Comparison of ENCODE assay signal across 12 cellular contexts in the genomic region with DNA sequence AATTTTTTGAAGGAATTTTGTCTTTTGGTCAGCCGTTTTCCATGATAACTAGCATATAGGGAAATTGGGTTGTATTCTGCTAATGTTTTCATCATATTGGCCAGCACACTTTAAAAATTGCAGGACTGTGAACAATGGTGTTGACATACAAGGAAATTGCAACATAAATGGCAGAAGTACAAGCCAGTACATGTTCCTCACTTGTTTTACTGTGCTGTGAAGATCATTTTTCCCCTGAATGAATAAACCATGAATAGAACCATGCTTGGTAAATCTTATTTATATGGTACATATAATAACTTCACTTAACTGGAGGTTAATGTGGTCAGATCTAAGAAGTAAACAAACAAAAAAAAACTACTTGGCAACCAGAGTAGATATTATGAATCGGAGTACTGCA. TPM values are rescaled to one million over a fixed set of nuclear protein-coding genes. Genes with fewer than 3 reads are reported as not detected.
DNase-seq lines count a peak whose midpoint lies in the region; ATAC-seq, FAIRE-seq and TF ChIP-seq lines count a peak whose summit lies in the region.
"Had no signal": no experiment of that assay in that cellular context is flagged by ENCODE, and none has a peak within 500 bp of the region (broad histone marks: within the 10 kb centered on the region; RNA-seq: fewer than 3 reads in every experiment).

No MANE protein-coding gene starts in this region.

- no peak overlapping the region for H3K9ac ChIP-seq in K562 (ENCODE audit: insufficient read depth in 1 of 2, low read depth in 2 of 2, low read length in 2 of 2)

- intact Hi-C loops in K562 (cut with micrococcal nuclease): no loop called here
- intact Hi-C loops in right lobe of liver (cut with DNase I): no loop called here

- H3K27ac ChIP-seq in K562 (ENCODE audit: extremely low read depth, low read depth, low read length) (no peak overlapping the region), right lobe of liver (no peak overlapping the region)

- H3K4me1 ChIP-seq in K562 (replicated peaks in 1 of 2; ENCODE audit: control insufficient read depth in 2 of 2, insufficient read depth in 2 of 2, low read length in 2 of 2): no peaks in the 10 kb centered on the region; a peak in 1 of 5 replicates
- no peaks in the 10 kb centered on the region for H3K4me1 ChIP-seq in right lobe of liver

- no peak overlapping the region for H3K4me2 ChIP-seq in K562 (ENCODE audit: insufficient read depth, low read length)

- H3K9me3 ChIP-seq in K562 (replicated peaks; ENCODE audit: control insufficient read depth, insufficient read depth, low read depth, low read length) (no peaks in the 10 kb centered on the region), right lobe of liver (no peaks in the 10 kb centered on the region)

- no peak overlapping the region for H2AFZ ChIP-seq in K562 (ENCODE audit: low read depth, low read length)

- no peaks in the 10 kb centered on the region for H3K9me1 ChIP-seq in K562 (ENCODE audit: control insufficient read depth, insufficient read depth, low read length)

- TF ChIP-seq POLR2A in K562 (conservative IDR thresholded peaks at IDR 0.05): no peak
- no peak for TF ChIP-seq POLR2A in right lobe of liver (IDR thresholded peaks at IDR 0.05)

- no peaks in the 10 kb centered on the region for H3K27me3 ChIP-seq in BJ (ENCODE audit: control insufficient read depth, insufficient read depth, low read length)
- no peaks in the 10 kb centered on the region for H3K27me3 ChIP-seq in K562 (ENCODE audit: control insufficient read depth in 2 of 2, insufficient read depth in 2 of 2, low read length in 2 of 2)
- H3K27me3 ChIP-seq in right lobe of liver: no peaks in the 10 kb centered on the region

- no peak for TF ChIP-seq EP300 in K562 (IDR thresholded peaks at IDR 0.05; ENCODE audit: low read length)

- H3K36me3 ChIP-seq in BJ (ENCODE audit: control insufficient read depth, insufficient read depth, low read length) (peaks cover 2% of the 10 kb centered on the region; the same call in 1 of the 2 replicates), K562 (ENCODE audit: control insufficient read depth, insufficient read depth, low read length) (peaks cover 32% of the 10 kb centered on the region), right lobe of liver (no peaks in the 10 kb centered on the region)

- FAIRE-seq in K562 (lab: Jason Lieb, UNC): no peak

- no peak for TF ChIP-seq CTCF in BJ (IDR thresholded peaks at IDR 0.05; ENCODE audit: insufficient read depth, low read depth, low read length)
- TF ChIP-seq CTCF in K562 (IDR thresholded peaks at IDR 0.05 in 2 of 3, conservative IDR thresholded peaks at IDR 0.05 in 1 of 3; ENCODE audit: insufficient read depth in 2 of 3, low read depth in 1 of 3, low read length in 3 of 3): no peak
- no peak for TF ChIP-seq CTCF in right lobe of liver (IDR thresholded peaks at IDR 0.05)
- TF ChIP-seq CTCF in GM20000 (IDR thresholded peaks at IDR 0.05; ENCODE audit: extremely low read depth, missing control alignments): no peak

- CTCF ChIA-PET in BJ (lab: Yijun Ruan, JAX): no interaction called here
- CTCF ChIA-PET in K562 (lab: Yijun Ruan, JAX; ENCODE audit: low intra/inter-chr PET ratio): no interaction called here

- no peak overlapping the region for H3K4me3 ChIP-seq in BJ (ENCODE audit: low read depth, low read length)
- H3K4me3 ChIP-seq in K562: no peak overlapping the region
- no peak overlapping the region for H3K4me3 ChIP-seq in right lobe of liver

- POLR2A ChIA-PET in BJ (lab: Charles Lee): no interaction called here
- POLR2A ChIA-PET in K562 (lab: Yijun Ruan, JAX): no interaction called here

- DNase-seq in BJ (ENCODE audit: low read depth): peak; percentile 41
- peak; percentile 43 for DNase-seq in M059J (ENCODE audit: low read depth)
- DNase-seq in K562 (ENCODE audit: extremely low read depth in 1 of 4, low spot score in 3 of 4): no peak
- DNase-seq in right lobe of liver: no peak
- DNase-seq in iPS-NIHi11 (ENCODE audit: low spot score): no peak
- DNase-seq in HK-2 (ENCODE audit: unreplicated experiment): no peak
- no peak for DNase-seq in GM20000 (ENCODE audit: low spot score)
- DNase-seq: islet precursor cell; NCI-H526 treated with DMSO at 0.1 percent for 48 hours; stimulated activated naive B cell treated with anti-CD40 and anti-IgM and Interleukin-4, amounts not matched to agents 10 μg/mL and 1 μg/mL and 100 μg/mL, for 72 hours had no signal

- in situ Hi-C loops in K562 (cut with MboI): no loop called here

- no peaks in the 10 kb centered on the region; the same call in 1 of the 2 replicates for H4K20me1 ChIP-seq in K562 (replicated peaks; ENCODE audit: control insufficient read depth, insufficient read depth, low read length)

- TF ChIP-seq RAD21 in K562 (CRISPR knock-in tag; conservative IDR thresholded peaks at IDR 0.05 in 1 of 2, IDR thresholded peaks at IDR 0.05 in 1 of 2): no peak

- BruUV-seq in K562 (replicated peaks; lab: Mats Ljungman, UMichigan): no TSS peak

- WGBS in K562 (ENCODE audit: insufficient coverage, low coverage, missing lambda C conversion rate): 80% methylated on average over 2 of the region's 2 CpGs
- 38% methylated on average over 2 of the region's 2 CpGs for WGBS in right lobe of liver (ENCODE audit: insufficient coverage, low coverage, low lambda C conversion rate, missing lambda C conversion rate)

- ATAC-seq in K562 (no peak), right lobe of liver (peak; percentile 84 to 94 (median 90)), HG02970 (IDR thresholded peaks at IDR 0.05; ENCODE audit: low FRiP score, unreplicated experiment) (no peak)
- ATAC-seq: stimulated activated naive B cell treated with anti-CD40 and anti-IgM and Interleukin-4, amounts not matched to agents 10 μg/mL and 1 μg/mL and 100 μg/mL, for 72 hours had no signal

- no peaks in the 10 kb centered on the region for H3K79me2 ChIP-seq in K562 (ENCODE audit: control insufficient read depth, insufficient read depth, low read length)

RNA-seq across cellular contexts. Expression of gene OMG, which starts 22.8 kb away (rescaled TPM):
- polyA plus RNA-seq in BJ (2011; rRNA removed) (0.13 and 0.21 TPM in 2 replicates), K562 (2011; rRNA removed) (0.03 TPM in 1 of 2 replicates, not detected in the other), K562 (2014; fragmentation: Illumina TruSeq; extraction: Trizol) (not detected in 2 replicates), K562 (2014; fragmentation: Nextera tagmentation; extraction: Ambion mirVana) (under 1 TPM in 1 of 2 experiments, not detected in 1; 0.41 TPM), K562 (2014; rRNA removed) (not detected in 2 replicates)
- polyA minus RNA-seq in BJ (2011; rRNA and poly(A)+ RNA removed): not detected in 2 replicates
- not detected in 2 replicates for total RNA-seq in M059J (2014; rRNA removed; shearing (Covaris generic))
- total RNA-seq in K562 (2011; cell fraction: chromatin; rRNA removed; ENCODE audit: low replicate concordance): not detected in 2 replicates
- total RNA-seq in K562 (2011; cell fraction: nucleolus; rRNA removed): not detected in 2 replicates
- not detected in 2 replicates for total RNA-seq in K562 (2011; cell fraction: nucleoplasm; rRNA removed)
- total RNA-seq in K562 (2014; rRNA removed) (not detected in 2 replicates), K562 (2014; rRNA removed; fragmentation: Illumina TruSeq; extraction: Trizol) (not detected in 2 replicates), K562 (2015; rRNA removed; fragmentation: Illumina TruSeq; extraction: Trizol) (0.11 TPM in 1 of 2 replicates, not detected in the other), K562 (2021) (not detected in 2 replicates), right lobe of liver (under 1 TPM in 2 of 6 experiments, not detected in 4; 0.29 to 0.62 TPM)
- polyA plus RNA-seq in K562 (2011; cell fraction: cytosol; rRNA removed): not detected in 2 replicates
- polyA plus RNA-seq in K562 (2011; cell fraction: nucleus; rRNA removed): 0.06 TPM in 2 replicates
- 0.20 and 0.61 TPM in 2 replicates for polyA plus RNA-seq in K562 (2012)
- polyA minus RNA-seq in K562 (2011; rRNA and poly(A)+ RNA removed): 0.07 TPM in 1 of 2 replicates, not detected in the other
- polyA minus RNA-seq in K562 (2011; cell fraction: cytosol; rRNA and poly(A)+ RNA removed): not detected in 2 replicates
- polyA minus RNA-seq in K562 (2011; cell fraction: nucleus; rRNA and poly(A)+ RNA removed): 0.11 and 0.27 TPM in 2 replicates
- total RNA-seq: skeletal muscle tissue had no signal

RNA-seq across cellular contexts. Expression of gene EVI2B, which starts 39.6 kb away (rescaled TPM):
- polyA plus RNA-seq in BJ (2011; rRNA removed) (0.12 and 0.43 TPM in 2 replicates), K562 (2011; rRNA removed) (2.5 and 3.4 TPM in 2 replicates), K562 (2014; fragmentation: Illumina TruSeq; extraction: Trizol) (6.5 and 7.1 TPM in 2 replicates), K562 (2014; fragmentation: Nextera tagmentation; extraction: Ambion mirVana) (1 to 10 TPM; 1.7 to 2.9 TPM), K562 (2014; rRNA removed) (2.5 and 3.9 TPM in 2 replicates)
- polyA minus RNA-seq in BJ (2011; rRNA and poly(A)+ RNA removed): 0.21 TPM in 1 of 2 replicates, not detected in the other
- total RNA-seq in M059J (2014; rRNA removed; shearing (Covaris generic)): 1.5 and 2.4 TPM in 2 replicates
- 0.37 and 1.3 TPM in 2 replicates for total RNA-seq in K562 (2011; cell fraction: chromatin; rRNA removed; ENCODE audit: low replicate concordance)
- total RNA-seq in K562 (2011; cell fraction: nucleolus; rRNA removed): 0.33 and 0.39 TPM in 2 replicates
- 0.51 and 1.5 TPM in 2 replicates for total RNA-seq in K562 (2011; cell fraction: nucleoplasm; rRNA removed)
- total RNA-seq in K562 (2014; rRNA removed) (0.54 and 0.82 TPM in 2 replicates), K562 (2014; rRNA removed; fragmentation: Illumina TruSeq; extraction: Trizol) (1.9 and 2.1 TPM in 2 replicates), K562 (2015; rRNA removed; fragmentation: Illumina TruSeq; extraction: Trizol) (8.0 TPM in 2 replicates), K562 (2021) (1.7 and 2.0 TPM in 2 replicates), right lobe of liver (1 to 10 TPM; 1.5 to 9.4 (median 4.9) TPM)
- 0.79 and 2.7 TPM in 2 replicates for polyA plus RNA-seq in K562 (2011; cell fraction: cytosol; rRNA removed)
- 0.61 and 1.4 TPM in 2 replicates for polyA plus RNA-seq in K562 (2011; cell fraction: nucleus; rRNA removed)
- 6.7 and 20.3 TPM in 2 replicates for polyA plus RNA-seq in K562 (2012)
- polyA minus RNA-seq in K562 (2011; rRNA and poly(A)+ RNA removed): 0.91 and 1.6 TPM in 2 replicates
- not detected in 2 replicates for polyA minus RNA-seq in K562 (2011; cell fraction: cytosol; rRNA and poly(A)+ RNA removed)
- 0.27 and 0.44 TPM in 2 replicates for polyA minus RNA-seq in K562 (2011; cell fraction: nucleus; rRNA and poly(A)+ RNA removed)

RNA-seq across cellular contexts. Expression of gene EVI2A, which starts 47.2 kb away (rescaled TPM):
- polyA plus RNA-seq in BJ (2011; rRNA removed): 0.21 and 0.49 TPM in 2 replicates
- 0.14 TPM in 1 of 2 replicates, not detected in the other for polyA minus RNA-seq in BJ (2011; rRNA and poly(A)+ RNA removed)
- 7.4 and 7.7 TPM in 2 replicates for total RNA-seq in M059J (2014; rRNA removed; shearing (Covaris generic))
- not detected in 2 replicates for total RNA-seq in K562 (2011; cell fraction: chromatin; rRNA removed; ENCODE audit: low replicate concordance)
- total RNA-seq in K562 (2011; cell fraction: nucleolus; rRNA removed): not detected in 2 replicates
- total RNA-seq in K562 (2011; cell fraction: nucleoplasm; rRNA removed): not detected in 2 replicates
- total RNA-seq in K562 (2014; rRNA removed): not detected in 2 replicates
- total RNA-seq in K562 (2014; rRNA removed; fragmentation: Illumina TruSeq; extraction: Trizol): 0.16 TPM in 1 of 2 replicates, not detected in the other
- total RNA-seq in K562 (2015; rRNA removed; fragmentation: Illumina TruSeq; extraction: Trizol): 0.38 TPM in 1 of 2 replicates, not detected in the other
- 0.13 TPM in 2 replicates for total RNA-seq in K562 (2021)
- 0.06 and 0.08 TPM in 2 replicates for polyA plus RNA-seq in K562 (2011; rRNA removed)
- not detected in 2 replicates for polyA plus RNA-seq in K562 (2011; cell fraction: cytosol; rRNA removed)
- polyA plus RNA-seq in K562 (2011; cell fraction: nucleus; rRNA removed): not detected in 2 replicates
- polyA plus RNA-seq in K562 (2012): 0.10 and 0.22 TPM in 2 replicates
- 0.10 TPM in 1 of 2 replicates, not detected in the other for polyA plus RNA-seq in K562 (2014; fragmentation: Illumina TruSeq; extraction: Trizol)
- under 1 TPM; 0.17 to 0.37 TPM for polyA plus RNA-seq in K562 (2014; fragmentation: Nextera tagmentation; extraction: Ambion mirVana)
- 0.20 TPM in 1 of 2 replicates, not detected in the other for polyA plus RNA-seq in K562 (2014; rRNA removed)
- 0.11 TPM in 1 of 2 replicates, not detected in the other for polyA minus RNA-seq in K562 (2011; rRNA and poly(A)+ RNA removed)
- polyA minus RNA-seq in K562 (2011; cell fraction: cytosol; rRNA and poly(A)+ RNA removed): not detected in 2 replicates
- polyA minus RNA-seq in K562 (2011; cell fraction: nucleus; rRNA and poly(A)+ RNA removed): not detected in 2 replicates
- total RNA-seq in right lobe of liver: 1 to 10 TPM in 5 of 6 experiments, under 1 TPM in 1; 0.26 to 5.5 (median 2.4) TPM

Comparison
In these comparisons a context has a peak if more than half of its experiments do, and no peak if none do; other contexts are left out.
1. DNase-seq: peak in BJ (single experiment) and M059J (single experiment); none in K562 (0 of 4), right lobe of liver (0 of 3), iPS-NIHi11 (single experiment), HK-2 (single experiment) and GM20000 (single experiment).
2. ATAC-seq: peak in right lobe of liver (4 of 4); none in K562 (single experiment) and HG02970 (single experiment).